In genomic region chr14:106766145-106766544, GRCh38 we compare ENCODE assay signal across 16 cellular contexts.
DNase-seq lines count a peak whose midpoint lies in the region; ATAC-seq, FAIRE-seq and TF ChIP-seq lines count a peak whose summit lies in the region.
"Had no signal": no experiment of that assay in that cellular context is flagged by ENCODE, and none has a peak within 500 bp of the region (broad histone marks: within the 10 kb centered on the region; RNA-seq: fewer than 3 reads in every experiment).

No MANE protein-coding gene starts in this region.

- TF ChIP-seq POLR2A in uterus (IDR thresholded peaks at IDR 0.05) = no peak

- WGBS in small intestine, 3 donors = 15 to 44% (median 39%) methylated on average over 3 of the region's 3 CpGs

- H3K27ac ChIP-seq in small intestine (ENCODE audit: low read depth in 1 of 2, low read length in 1 of 2) (peak overlapping the region; percentile 12 to 45), uterus (no peak overlapping the region)
- H3K27ac ChIP-seq: GM23248 had no signal

- H3K27me3 ChIP-seq in small intestine (ENCODE audit: control insufficient read depth in 2 of 2, insufficient read depth in 2 of 2, low read length in 2 of 2) (no peaks in the 10 kb centered on the region), uterus (no peaks in the 10 kb centered on the region)

- H3K27me3 Mint-ChIP-seq in activated naive CD4-positive, alpha-beta T cell treated with anti-CD3 and anti-CD28 coated beads, Interleukin-2, amount 50 U/mL, for 24 hours = no peaks in the 10 kb centered on the region
- H3K27me3 Mint-ChIP-seq in activated naive CD4-positive, alpha-beta T cell treated with anti-CD3 and anti-CD28 coated beads for 36 hours (ENCODE audit: low read depth) = no peaks in the 10 kb centered on the region
- H3K27me3 Mint-ChIP-seq in T-cell = no peaks in the 10 kb centered on the region

- peaks cover 36% of the 10 kb centered on the region for H3K4me1 Mint-ChIP-seq in activated naive CD4-positive, alpha-beta T cell treated with anti-CD3 and anti-CD28 coated beads, Interleukin-2, amount 50 U/mL, for 24 hours
- peaks cover 34% of the 10 kb centered on the region for H3K4me1 Mint-ChIP-seq in activated naive CD4-positive, alpha-beta T cell treated with anti-CD3 and anti-CD28 coated beads for 36 hours (ENCODE audit: low read depth)
- peaks cover 39 to 53% (median 48%) of the 10 kb centered on the region in 3 donors for H3K4me1 Mint-ChIP-seq in T-cell

- H3K9me3 Mint-ChIP-seq in activated naive CD4-positive, alpha-beta T cell treated with anti-CD3 and anti-CD28 coated beads, Interleukin-2, amount 50 U/mL, for 24 hours = no peaks in the 10 kb centered on the region
- H3K9me3 Mint-ChIP-seq in activated naive CD4-positive, alpha-beta T cell treated with anti-CD3 and anti-CD28 coated beads for 36 hours = no peaks in the 10 kb centered on the region
- no peaks in the 10 kb centered on the region for H3K9me3 Mint-ChIP-seq in T-cell
- H3K9me3 Mint-ChIP-seq: CD4-positive, CD25-positive, alpha-beta regulatory T cell had no signal

- no peak for FAIRE-seq in small intestine (lab: Jason Lieb, UNC)
- FAIRE-seq: K562 had no signal

- no peak for DNase-seq in activated naive CD4-positive, alpha-beta T cell treated with anti-CD3 and anti-CD28 coated beads for 36 hours
- DNase-seq in Jurkat, Clone E6-1 (ENCODE audit: low read depth, low spot score) = peak; percentile 60
- DNase-seq in T-cell (no peak), small intestine (peak; percentile 41), uterus (no peak)
- DNase-seq in activated effector memory CD4-positive, alpha-beta T cell treated with anti-CD3 and anti-CD28 coated beads, Interleukin-2, amount 50 U/mL, for 16 hours = no peak
- DNase-seq: GM23248, HCEC 1CT, NCI-H1048, NCI-H146, NCI-H2081, NCI-H774 had no signal

- H3K27ac Mint-ChIP-seq in activated naive CD4-positive, alpha-beta T cell treated with anti-CD3 and anti-CD28 coated beads, Interleukin-2, amount 50 U/mL, for 24 hours = peak overlapping the region; percentile 86
- no peak overlapping the region for H3K27ac Mint-ChIP-seq in activated naive CD4-positive, alpha-beta T cell treated with anti-CD3 and anti-CD28 coated beads for 36 hours
- H3K27ac Mint-ChIP-seq in T-cell = peak overlapping the region in 1 of 2 donors; percentile 92
- H3K27ac Mint-ChIP-seq: CD4-positive, CD25-positive, alpha-beta regulatory T cell had no signal

- H3K4me3 ChIP-seq in Jurkat, Clone E6-1 (ENCODE audit: low read length) = peak overlapping the region; percentile 28; the same call in 1 of the 2 replicates
- H3K4me3 ChIP-seq in small intestine (ENCODE audit: low read depth in 1 of 2, low read length in 2 of 2) (no peak overlapping the region), uterus (no peak overlapping the region)
- H3K4me3 ChIP-seq: GM23248, K562 had no signal

- CTCF ChIA-PET in activated naive CD4-positive, alpha-beta T cell treated with anti-CD3 and anti-CD28 coated beads for 36 hours (lab: Charles Lee) = interaction anchor here (0.8 to 1.9 kb wide), 10 partner anchors 9 to 109 kb away, joined by 3 to 7 read pairs (median 3); no protein-coding TSS in a partner anchor
- CTCF ChIA-PET in T-cell (lab: Charles Lee) = interaction anchor here (0.7 to 1.5 kb wide), 3 partner anchors 10 to 213 kb away, joined by 4 to 5 read pairs (median 4); no protein-coding TSS in a partner anchor

- intact Hi-C loops in activated naive CD4-positive, alpha-beta T cell treated with anti-CD3 and anti-CD28 coated beads for 36 hours (cut with micrococcal nuclease) = loop anchor here (2.0 to 10.0 kb wide), 3 partner anchors 105 to 759 kb away; no protein-coding TSS in a partner anchor
- intact Hi-C loops in uterus (cut with DNase I; ENCODE audit: low total_unique reads) = no loop called here

- POLR2A ChIA-PET in T-cell (lab: Charles Lee) = no interaction called here

- peaks cover 0 to 2% of the 10 kb centered on the region in 2 donors for H3K4me1 ChIP-seq in small intestine (ENCODE audit: control insufficient read depth in 2 of 2, insufficient read depth in 1 of 2, low read depth in 1 of 2, low read length in 1 of 2)
- no peaks in the 10 kb centered on the region for H3K4me1 ChIP-seq in uterus

- H3K9me3 ChIP-seq in small intestine (ENCODE audit: control insufficient read depth, low read depth) = no peaks in the 10 kb centered on the region
- H3K9me3 ChIP-seq in uterus = no peaks in the 10 kb centered on the region

- no peak for TF ChIP-seq CTCF in uterus (IDR thresholded peaks at IDR 0.05)

- H3K4me3 Mint-ChIP-seq in activated naive CD4-positive, alpha-beta T cell treated with anti-CD3 and anti-CD28 coated beads, Interleukin-2, amount 50 U/mL, for 24 hours = no peak overlapping the region
- H3K4me3 Mint-ChIP-seq in activated naive CD4-positive, alpha-beta T cell treated with anti-CD3 and anti-CD28 coated beads for 36 hours = no peak overlapping the region
- peak overlapping the region in 2 of 3 donors; percentile 34 to 70 for H3K4me3 Mint-ChIP-seq in T-cell

- no peaks in the 10 kb centered on the region for H3K36me3 Mint-ChIP-seq in activated naive CD4-positive, alpha-beta T cell treated with anti-CD3 and anti-CD28 coated beads, Interleukin-2, amount 50 U/mL, for 24 hours
- no peaks in the 10 kb centered on the region for H3K36me3 Mint-ChIP-seq in activated naive CD4-positive, alpha-beta T cell treated with anti-CD3 and anti-CD28 coated beads for 36 hours (ENCODE audit: low read depth)
- H3K36me3 Mint-ChIP-seq in T-cell = no peaks in the 10 kb centered on the region
- H3K36me3 Mint-ChIP-seq: CD4-positive, CD25-positive, alpha-beta regulatory T cell had no signal

- no peak for ATAC-seq in T-cell (replicated peaks in 1 of 4)
- ATAC-seq in HG03097 (IDR thresholded peaks at IDR 0.05; ENCODE audit: low FRiP score, unreplicated experiment) = no peak
- ATAC-seq: K562 had no signal

- no peaks in the 10 kb centered on the region for H3K36me3 ChIP-seq in small intestine (ENCODE audit: control insufficient read depth in 2 of 2, insufficient read depth in 2 of 2, low read length in 2 of 2)
- no peaks in the 10 kb centered on the region for H3K36me3 ChIP-seq in uterus

Comparison
In these comparisons a context has a peak if more than half of its experiments do, and no peak if none do; other contexts are left out.
1. H3K4me3 Mint-ChIP-seq: peak in T-cell (2 of 3); none in activated naive CD4-positive, alpha-beta T cell treated with anti-CD3 and anti-CD28 coated beads, Interleukin-2, amount 50 U/mL, for 24 hours (single experiment) and activated naive CD4-positive, alpha-beta T cell treated with anti-CD3 and anti-CD28 coated beads for 36 hours (single experiment).
2. DNase-seq: peak in Jurkat, Clone E6-1 (single experiment) and small intestine (single experiment); none in activated naive CD4-positive, alpha-beta T cell treated with anti-CD3 and anti-CD28 coated beads for 36 hours (single experiment), T-cell (0 of 34), uterus (0 of 2) and activated effector memory CD4-positive, alpha-beta T cell treated with anti-CD3 and anti-CD28 coated beads, Interleukin-2, amount 50 U/mL, for 16 hours (single experiment).
3. H3K27ac ChIP-seq: peak in small intestine (2 of 2); none in uterus (0 of 2).